ENCODE assay signal across 17 cellular contexts in genomic region chr5:157965989-157966388, GRCh38.
DNase-seq lines count a peak whose midpoint lies in the region; ATAC-seq and TF ChIP-seq lines count a peak whose summit lies in the region.
"Had no signal": no experiment of that assay in that cellular context is flagged by ENCODE, and none has a peak within 500 bp of the region (broad histone marks: within the 10 kb centered on the region; RNA-seq: fewer than 3 reads in every experiment).

No MANE protein-coding gene starts in this region.

- H3K27me3 Mint-ChIP-seq in H9 (ENCODE audit: low read depth) (no peaks in the 10 kb centered on the region; the same call in 1 of the 2 replicates), WTC11 (ENCODE audit: low read depth) (no peaks in the 10 kb centered on the region)

- peak overlapping the region; percentile 80 for H3K27ac ChIP-seq in H9 (ENCODE audit: insufficient read length, low read depth, low read length)
- peak overlapping the region; percentile 82 for H3K27ac ChIP-seq in iPS-18a (ENCODE audit: low read length)
- no peak overlapping the region for H3K27ac ChIP-seq in WERI-Rb-1
- H3K27ac ChIP-seq: BLaER1 treated with 17β-estradiol and CSF1 and Interleukin-3, amounts not matched to agents 10 nM and 100 nM; GM23248 had no signal

- no peaks in the 10 kb centered on the region for H3K79me2 ChIP-seq in H9 (ENCODE audit: insufficient read depth, low read length)

- H3K79me1 ChIP-seq in H9 (ENCODE audit: insufficient read depth, low read depth, low read length, poor library complexity, severe bottlenecking), result no peaks in the 10 kb centered on the region

- H3K4me1 ChIP-seq in H9 (ENCODE audit: insufficient read depth, low read length) (peaks cover 4% of the 10 kb centered on the region; the same call in 1 of the 2 replicates), iPS-18a (ENCODE audit: control insufficient read depth, low read depth, low read length) (peaks cover 22% of the 10 kb centered on the region)
- H3K4me1 ChIP-seq: BLaER1 treated with 17β-estradiol and CSF1 and Interleukin-3, amounts not matched to agents 10 nM and 100 nM had no signal

- DNase-seq in H9 (peak; percentile 68), WTC11 (ENCODE audit: low spot score) (peak; percentile 35), WERI-Rb-1 (no peak), NCI-H2196 (lab: John Stamatoyannopoulos, UW; ENCODE audit: unreplicated experiment) (no peak)
- no peak for DNase-seq in stimulated activated effector memory CD8-positive, alpha-beta T cell treated with anti-CD3 and anti-CD28 coated beads, Interleukin-12 subunit alpha, Interleukin-12 subunit beta, amount 100 ng/mL, for 72 hours (ENCODE audit: low spot score in 2 of 2)
- DNase-seq: ACHN; Calu3; CD4-positive, CD25-positive, alpha-beta regulatory T cell; DMS 273 treated with DMSO at 0.1 percent for 48 hours; GM23248; IMR-90; KBM-7 had no signal

- H3K4me1 Mint-ChIP-seq in H9, result peaks cover 39 to 45% of the 10 kb centered on the region in 2 experiments
- H3K4me1 Mint-ChIP-seq in WTC11, result peaks cover 56% of the 10 kb centered on the region
- no peaks in the 10 kb centered on the region for H3K4me1 Mint-ChIP-seq in stimulated activated effector memory CD8-positive, alpha-beta T cell treated with anti-CD3 and anti-CD28 coated beads, Interleukin-12 subunit alpha, Interleukin-12 subunit beta, amount 100 ng/mL, for 72 hours

- WGBS in H9 (ENCODE audit: extremely low coverage, insufficient read length, low lambda C conversion rate), result no CpG with 5 or more reads among the region's 9 CpGs

- no peak overlapping the region for H3K56ac ChIP-seq in H9 (ENCODE audit: insufficient read length, low read depth, low read length)

- peak overlapping the region; percentile 10 for H3K4me2 ChIP-seq in H9 (ENCODE audit: insufficient read depth, insufficient read length, low read length)
- H3K4me2 ChIP-seq: BLaER1 treated with 17β-estradiol and CSF1 and Interleukin-3, amounts not matched to agents 10 nM and 100 nM had no signal

- peak overlapping the region; percentile 86 for H3K4ac ChIP-seq in H9 (ENCODE audit: low read depth, low read length)

- H3K9me3 ChIP-seq in H9 (ENCODE audit: control insufficient read depth, low read depth, low read length) (no peaks in the 10 kb centered on the region), iPS-18a (ENCODE audit: control insufficient read depth, low read depth, low read length) (no peaks in the 10 kb centered on the region), WERI-Rb-1 (ENCODE audit: severe bottlenecking) (no peaks in the 10 kb centered on the region)
- H3K9me3 ChIP-seq: BLaER1 treated with 17β-estradiol and CSF1 and Interleukin-3, amounts not matched to agents 10 nM and 100 nM; HAP-1 had no signal

- no peak overlapping the region for H3T11ph ChIP-seq in H9 (ENCODE audit: low read length)

- H2BK20ac ChIP-seq in H9 (ENCODE audit: low read depth, low read length, poor library complexity, severe bottlenecking), result no peak overlapping the region

- H3K9me3 Mint-ChIP-seq in H9 (no peaks in the 10 kb centered on the region), WTC11 (peaks cover 6% of the 10 kb centered on the region; the same call in 1 of the 2 replicates)
- H3K9me3 Mint-ChIP-seq in stimulated activated effector memory CD8-positive, alpha-beta T cell treated with anti-CD3 and anti-CD28 coated beads, Interleukin-12 subunit alpha, Interleukin-12 subunit beta, amount 100 ng/mL, for 72 hours, result no peaks in the 10 kb centered on the region

- no peak for TF ChIP-seq CTCF in H9 (conservative IDR thresholded peaks at IDR 0.05)
- no peak for TF ChIP-seq CTCF in WTC11 (IDR thresholded peaks at IDR 0.05)
- no peak for TF ChIP-seq CTCF in WERI-Rb-1 (IDR thresholded peaks at IDR 0.05; ENCODE audit: low read depth, low read length)

- H3K23ac ChIP-seq in H9 (ENCODE audit: insufficient read length, low read depth, low read length), result no peak overlapping the region

- H2BK120ac ChIP-seq in H9 (ENCODE audit: low read depth, low read length, poor library complexity, severe bottlenecking), result no peak overlapping the region

- no peak overlapping the region for H4K91ac ChIP-seq in H9 (ENCODE audit: insufficient read length, low read depth, low read length)

- H3K4me3 Mint-ChIP-seq in H9, result peak overlapping the region in 1 of 2 experiments; percentile 34; a peak in 2 of 5 replicates
- H3K4me3 Mint-ChIP-seq in WTC11, result peak overlapping the region; percentile 13
- H3K4me3 Mint-ChIP-seq in stimulated activated effector memory CD8-positive, alpha-beta T cell treated with anti-CD3 and anti-CD28 coated beads, Interleukin-12 subunit alpha, Interleukin-12 subunit beta, amount 100 ng/mL, for 72 hours, result no peak overlapping the region
- H3K4me3 Mint-ChIP-seq: CD4-positive, CD25-positive, alpha-beta regulatory T cell had no signal

- POLR2A ChIA-PET in WTC11 (lab: Charles Lee), result interaction anchor here (0.6 kb wide), 1 partner anchor 15 kb away, joined by 4 read pairs; no protein-coding TSS in a partner anchor

- H2BK12ac ChIP-seq in H9 (ENCODE audit: insufficient read length, low read depth, low read length), result peak overlapping the region; percentile 11

- H3K23me2 ChIP-seq in H9 (ENCODE audit: insufficient read length, low read depth, low read length, poor library complexity, severe bottlenecking), result peaks cover 2% of the 10 kb centered on the region

- H4K8ac ChIP-seq in H9 (replicated peaks; ENCODE audit: insufficient read length, low read depth, low read length), result no peak overlapping the region

- ATAC-seq in WTC11, result peak; percentile 74
- ATAC-seq in HG03432 (IDR thresholded peaks at IDR 0.05; ENCODE audit: unreplicated experiment), result no peak
- ATAC-seq in stimulated activated effector memory CD8-positive, alpha-beta T cell treated with anti-CD3 and anti-CD28 coated beads, Interleukin-12 subunit alpha, Interleukin-12 subunit beta, amount 100 ng/mL, for 72 hours, result no peak
- ATAC-seq: GM12878 had no signal

- H3K27ac Mint-ChIP-seq in H9, result peak overlapping the region; percentile 59 to 93 (median 92); a peak in 5 of 7 replicates
- H3K27ac Mint-ChIP-seq in WTC11, result peak overlapping the region; percentile 91
- H3K27ac Mint-ChIP-seq in stimulated activated effector memory CD8-positive, alpha-beta T cell treated with anti-CD3 and anti-CD28 coated beads, Interleukin-12 subunit alpha, Interleukin-12 subunit beta, amount 100 ng/mL, for 72 hours, result no peak overlapping the region
- H3K27ac Mint-ChIP-seq: CD4-positive, CD25-positive, alpha-beta regulatory T cell had no signal

- H3K4me3 ChIP-seq in iPS-18a (ENCODE audit: low read length) (no peak overlapping the region), WERI-Rb-1 (ENCODE audit: low read depth, low read length) (no peak overlapping the region)
- H3K4me3 ChIP-seq: BLaER1 treated with 17β-estradiol and CSF1 and Interleukin-3, amounts not matched to agents 10 nM and 100 nM; GM12878; GM23248; HAP-1 had no signal

- peak overlapping the region; percentile 61; the same call in 1 of the 2 replicates for H3K14ac ChIP-seq in H9 (ENCODE audit: insufficient read depth, low read length)

- H2BK5ac ChIP-seq in H9 (ENCODE audit: insufficient read length, low read length), result no peak overlapping the region

- no peaks in the 10 kb centered on the region for H3K36me3 ChIP-seq in iPS-18a (ENCODE audit: control insufficient read depth, low read depth, low read length)
- no peaks in the 10 kb centered on the region for H3K36me3 ChIP-seq in WERI-Rb-1
- H3K36me3 ChIP-seq: BLaER1 treated with 17β-estradiol and CSF1 and Interleukin-3, amounts not matched to agents 10 nM and 100 nM; HAP-1 had no signal

- no peak overlapping the region for H4K5ac ChIP-seq in H9 (ENCODE audit: insufficient read length, low read depth, low read length)

- no peak overlapping the region for H2BK15ac ChIP-seq in H9 (ENCODE audit: low read depth, low read length)

- H3K36me3 Mint-ChIP-seq in H9 (ENCODE audit: insufficient read depth in 1 of 3, low read depth in 3 of 3), result no peaks in the 10 kb centered on the region; a peak in 3 of 7 replicates
- H3K36me3 Mint-ChIP-seq in WTC11, result no peaks in the 10 kb centered on the region
- H3K36me3 Mint-ChIP-seq in stimulated activated effector memory CD8-positive, alpha-beta T cell treated with anti-CD3 and anti-CD28 coated beads, Interleukin-12 subunit alpha, Interleukin-12 subunit beta, amount 100 ng/mL, for 72 hours, result no peaks in the 10 kb centered on the region
- H3K36me3 Mint-ChIP-seq: CD4-positive, CD25-positive, alpha-beta regulatory T cell had no signal

- no peak overlapping the region for H3K9ac ChIP-seq in H9 (ENCODE audit: extremely low read depth, insufficient read length, low read length)
- H3K9ac ChIP-seq in iPS-18a (ENCODE audit: low read length), result peak overlapping the region; percentile 52
- H3K9ac ChIP-seq: BLaER1 treated with 17β-estradiol and CSF1 and Interleukin-3, amounts not matched to agents 10 nM and 100 nM; GM23248 had no signal

- CTCF ChIA-PET in WTC11 (lab: Charles Lee), result interaction anchor here (0.7 to 2.1 kb wide), 3 partner anchors 17 to 48 kb away, joined by 3 to 15 read pairs (median 3); no protein-coding TSS in a partner anchor

- peak overlapping the region; percentile 75 for H2AK5ac ChIP-seq in H9 (ENCODE audit: insufficient read length, low read length)

- peak overlapping the region; percentile 79 for H3K18ac ChIP-seq in H9 (ENCODE audit: insufficient read length, low read depth, low read length)

- H4K20me1 ChIP-seq in H9 (ENCODE audit: control insufficient read depth, insufficient read depth, insufficient read length), result no peaks in the 10 kb centered on the region
- H4K20me1 ChIP-seq: BLaER1 treated with 17β-estradiol and CSF1 and Interleukin-3, amounts not matched to agents 10 nM and 100 nM had no signal

- H2AFZ ChIP-seq in H9 (ENCODE audit: low read length), result no peak overlapping the region
- H2AFZ ChIP-seq: GM23248 had no signal

- H3K27me3 ChIP-seq in H9 (ENCODE audit: insufficient read depth, low read length) (no peaks in the 10 kb centered on the region), iPS-18a (ENCODE audit: control insufficient read depth, insufficient read depth, low read length) (no peaks in the 10 kb centered on the region), WERI-Rb-1 (ENCODE audit: insufficient read depth, low read depth, severe bottlenecking) (no peaks in the 10 kb centered on the region)
- H3K27me3 ChIP-seq: BLaER1 treated with 17β-estradiol and CSF1 and Interleukin-3, amounts not matched to agents 10 nM and 100 nM had no signal

TF ChIP-seq in WTC11, 78 proteins besides CTCF, POLR2A, EP300 and RAD21 (continues in another document):
- TF ChIP-seq SMAD3 (CRISPR knock-in tag; IDR thresholded peaks at IDR 0.05; ENCODE audit: borderline replicate concordance) (no peak), HMGA2 (CRISPR knock-in tag; IDR thresholded peaks at IDR 0.05) (no peak), E2F5 (CRISPR knock-in tag; IDR thresholded peaks at IDR 0.05) (no peak), OVOL2 (CRISPR knock-in tag; IDR thresholded peaks at IDR 0.05; ENCODE audit: borderline replicate concordance) (no peak), SOX15 (CRISPR knock-in tag; IDR thresholded peaks at IDR 0.05) (no peak)

Comparison
In these comparisons a context has a peak if more than half of its experiments do, and no peak if none do; other contexts are left out.
1. DNase-seq: peak in H9 (single experiment) and WTC11 (single experiment); none in WERI-Rb-1 (single experiment), NCI-H2196 (single experiment) and stimulated activated effector memory CD8-positive, alpha-beta T cell treated with anti-CD3 and anti-CD28 coated beads, Interleukin-12 subunit alpha, Interleukin-12 subunit beta, amount 100 ng/mL, for 72 hours (0 of 2).